ENCODE assay signal across 14 cellular contexts in genomic region chr6:111662192-111662793, GRCh38. TPM values are rescaled to one million over a fixed set of nuclear protein-coding genes. Genes with fewer than 3 reads are reported as not detected.
DNase-seq lines count a peak whose midpoint lies in the region; ATAC-seq and TF ChIP-seq lines count a peak whose summit lies in the region.
"Had no signal": no experiment of that assay in that cellular context is flagged by ENCODE, and none has a peak within 500 bp of the region (broad histone marks: within the 10 kb centered on the region; RNA-seq: fewer than 3 reads in every experiment).

No MANE protein-coding gene starts in this region.

- H3K9ac ChIP-seq in MM.1S (ENCODE audit: low read length) = no peak overlapping the region

- TF ChIP-seq POLR2A in upper lobe of left lung (IDR thresholded peaks at IDR 0.05) = no peak

- peak overlapping the region; percentile 42 to 89 for H3K27ac Mint-ChIP-seq in effector memory CD8-positive, alpha-beta T cell
- H3K27ac Mint-ChIP-seq in natural killer cell treated with Interleukin-12 subunit alpha and Interleukin-12 subunit beta and Interleukin-15 and Interleukin-18, amount 100 ng/mL, for 72 hours = peak overlapping the region; percentile 36 to 44

- H3K4me1 ChIP-seq in heart right ventricle (peaks cover 7 to 72% (median 56%) of the 10 kb centered on the region in 9 donors), upper lobe of left lung (peaks cover 25 to 36% (median 31%) of the 10 kb centered on the region in 4 donors), MM.1S (ENCODE audit: low read length) (no peaks in the 10 kb centered on the region)

- H3K27me3 Mint-ChIP-seq in effector memory CD8-positive, alpha-beta T cell = no peaks in the 10 kb centered on the region
- H3K27me3 Mint-ChIP-seq in natural killer cell treated with Interleukin-12 subunit alpha and Interleukin-12 subunit beta and Interleukin-15 and Interleukin-18, amount 100 ng/mL, for 72 hours = no peaks in the 10 kb centered on the region
- H3K27me3 Mint-ChIP-seq: activated CD4-positive, alpha-beta T cell treated with anti-CD3 and anti-CD28 coated beads for 36 hours had no signal

- no peak for TF ChIP-seq EP300 in upper lobe of left lung (IDR thresholded peaks at IDR 0.05)

- 65 to 66% methylated on average over 8 of the region's 8 CpGs for WGBS in heart right ventricle, 2 donors
- WGBS in upper lobe of left lung, 2 donors = 70 to 76% methylated on average over 8 of the region's 8 CpGs

- H2AFZ ChIP-seq in MM.1S (ENCODE audit: low read length) = no peak overlapping the region

- intact Hi-C loops in heart right ventricle (cut with DNase I) (no loop called here), cardiac septum (cut with DNase I) (no loop called here)

- H3F3A ChIP-seq in MM.1S (ENCODE audit: insufficient read depth, low read length) = no peaks in the 10 kb centered on the region

- peaks cover 0 to 45% (median 3%) of the 10 kb centered on the region in 9 donors for H3K36me3 ChIP-seq in heart right ventricle
- H3K36me3 ChIP-seq in upper lobe of left lung = peaks cover 0 to 20% (median 0%) of the 10 kb centered on the region in 4 donors
- no peaks in the 10 kb centered on the region for H3K36me3 ChIP-seq in MM.1S (replicated peaks; ENCODE audit: insufficient read depth, low read length)

- H3K79me2 ChIP-seq in MM.1S (ENCODE audit: low read length) = no peaks in the 10 kb centered on the region

- no peaks in the 10 kb centered on the region for H3K9me3 Mint-ChIP-seq in effector memory CD8-positive, alpha-beta T cell
- H3K9me3 Mint-ChIP-seq in natural killer cell treated with Interleukin-12 subunit alpha and Interleukin-12 subunit beta and Interleukin-15 and Interleukin-18, amount 100 ng/mL, for 72 hours = no peaks in the 10 kb centered on the region

- no peaks in the 10 kb centered on the region for H3K27me3 ChIP-seq in heart right ventricle
- H3K27me3 ChIP-seq in upper lobe of left lung = no peaks in the 10 kb centered on the region
- no peaks in the 10 kb centered on the region for H3K27me3 ChIP-seq in MM.1S (replicated peaks; ENCODE audit: insufficient read depth, low read length)

- H4K20me1 ChIP-seq in MM.1S (ENCODE audit: insufficient read depth, low read length) = no peaks in the 10 kb centered on the region

- peaks cover 8 to 16% of the 10 kb centered on the region in 2 donors for H3K4me1 Mint-ChIP-seq in effector memory CD8-positive, alpha-beta T cell (ENCODE audit: low read depth in 2 of 2)
- peaks cover 21 to 29% of the 10 kb centered on the region in 2 donors for H3K4me1 Mint-ChIP-seq in natural killer cell treated with Interleukin-12 subunit alpha and Interleukin-12 subunit beta and Interleukin-15 and Interleukin-18, amount 100 ng/mL, for 72 hours (ENCODE audit: low read depth in 2 of 2)

- no peak overlapping the region for H3K4me2 ChIP-seq in MM.1S (ENCODE audit: low read depth, low read length)

- ATAC-seq in heart right ventricle = no peak
- no peak for ATAC-seq in effector memory CD8-positive, alpha-beta T cell (replicated peaks)
- no peak for ATAC-seq in natural killer cell treated with Interleukin-12 subunit alpha and Interleukin-12 subunit beta and Interleukin-15 and Interleukin-18, amount 100 ng/mL, for 72 hours
- no peak for ATAC-seq in upper lobe of left lung (ENCODE audit: low FRiP score in 2 of 2)
- ATAC-seq: HCT116 had no signal

- peaks cover 79% of the 10 kb centered on the region for H3K36me3 Mint-ChIP-seq in effector memory CD8-positive, alpha-beta T cell (ENCODE audit: insufficient read depth)
- H3K36me3 Mint-ChIP-seq in natural killer cell treated with Interleukin-12 subunit alpha and Interleukin-12 subunit beta and Interleukin-15 and Interleukin-18, amount 100 ng/mL, for 72 hours = peaks cover 6% of the 10 kb centered on the region

- no peak overlapping the region for H3K4me3 Mint-ChIP-seq in effector memory CD8-positive, alpha-beta T cell
- H3K4me3 Mint-ChIP-seq in natural killer cell treated with Interleukin-12 subunit alpha and Interleukin-12 subunit beta and Interleukin-15 and Interleukin-18, amount 100 ng/mL, for 72 hours = no peak overlapping the region
- H3K4me3 Mint-ChIP-seq: activated CD4-positive, alpha-beta T cell treated with anti-CD3 and anti-CD28 coated beads for 36 hours had no signal

- TF ChIP-seq CTCF in heart right ventricle (IDR thresholded peaks at IDR 0.05) (no peak), upper lobe of left lung (IDR thresholded peaks at IDR 0.05) (no peak), MM.1S (IDR thresholded peaks at IDR 0.05; ENCODE audit: low read length) (no peak)

- H3K27ac ChIP-seq in heart right ventricle = peak overlapping the region in 9 of 10 donors; percentile 30 to 77 (median 69)
- H3K27ac ChIP-seq in upper lobe of left lung = peak overlapping the region; percentile 9 to 39 (median 26)
- H3K27ac ChIP-seq in MM.1S (ENCODE audit: low read length) = no peak overlapping the region
- H3K27ac ChIP-seq: SK-N-MC had no signal

- H3K9me3 ChIP-seq in heart right ventricle = no peaks in the 10 kb centered on the region
- no peaks in the 10 kb centered on the region for H3K9me3 ChIP-seq in upper lobe of left lung
- no peaks in the 10 kb centered on the region for H3K9me3 ChIP-seq in MM.1S (replicated peaks; ENCODE audit: insufficient read depth, low read length)

- DNase-seq in heart right ventricle (no peak), cardiac septum (ENCODE audit: low spot score) (no peak), upper lobe of left lung (no peak), MM.1S (no peak), globus pallidus (ENCODE audit: low spot score) (no peak)
- no peak for DNase-seq in effector memory CD8-positive, alpha-beta T cell
- DNase-seq in natural killer cell treated with Interleukin-12 subunit alpha and Interleukin-12 subunit beta and Interleukin-15 and Interleukin-18, amount 100 ng/mL, for 72 hours (ENCODE audit: low spot score) = no peak
- no peak for DNase-seq in stimulated activated naive CD4-positive, alpha-beta T cell treated with Interleukin-2 at 50 U/mL for 16 hours (lab: John Stamatoyannopoulos, UW)
- DNase-seq: activated CD4-positive, alpha-beta T cell treated with anti-CD3 and anti-CD28 coated beads for 36 hours; islet precursor cell; NCI-H69; posterior cingulate gyrus had no signal

- H3K4me3 ChIP-seq in heart right ventricle (no peak overlapping the region), upper lobe of left lung (no peak overlapping the region), MM.1S (ENCODE audit: low read length) (no peak overlapping the region)
- H3K4me3 ChIP-seq: SK-N-MC had no signal

- H3K9me2 ChIP-seq in MM.1S (replicated peaks; ENCODE audit: insufficient read depth, low read length) = no peaks in the 10 kb centered on the region

RNA-seq across cellular contexts. Expression of gene TRAF3IP2, which starts 56.6 kb away (rescaled TPM):
- 10 to 100 TPM in 8 of 10 donors, 1 to 10 TPM in 2; 9.7 to 18.0 (median 11.8) TPM for total RNA-seq in heart right ventricle
- 10 to 100 TPM; 12.5 to 19.8 TPM for polyA plus RNA-seq in heart right ventricle
- total RNA-seq in cardiac septum = 6.5 TPM
- total RNA-seq in natural killer cell treated with Interleukin-12 subunit alpha and Interleukin-12 subunit beta and Interleukin-15 and Interleukin-18, amount 100 ng/mL, for 72 hours = 10 to 100 TPM; 20.8 to 24.9 TPM
- 10 to 100 TPM; 29.2 to 38.0 (median 32.5) TPM for total RNA-seq in upper lobe of left lung
